Comparison of ENCODE assay signal across 11 cellular contexts in the genomic region with DNA sequence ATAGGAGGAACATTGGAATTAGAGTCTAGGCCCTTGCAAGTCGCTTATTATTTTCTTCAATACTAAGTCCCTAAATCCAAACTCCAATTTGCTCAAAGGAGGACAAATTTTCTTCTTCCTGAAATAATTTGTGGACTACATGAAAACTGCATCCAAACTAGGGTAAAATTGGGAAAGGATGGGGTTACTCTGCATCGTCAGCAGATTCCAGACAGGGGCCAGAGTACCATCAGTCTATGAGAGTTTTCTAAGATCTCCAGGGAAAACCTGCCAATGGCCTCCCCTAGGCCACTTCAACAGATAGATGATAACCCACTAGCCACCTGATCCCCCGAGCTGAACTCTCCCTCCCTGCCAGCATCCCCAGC. TPM values are rescaled to one million over a fixed set of nuclear protein-coding genes. Genes with fewer than 3 reads are reported as not detected.
A peak's percentile ranks its signal among the peaks of the same experiment; 100 is the strongest.
DNase-seq lines count a peak whose midpoint lies in the region; ATAC-seq, FAIRE-seq and TF ChIP-seq lines count a peak whose summit lies in the region.
"Had no signal": no experiment of that assay in that cellular context is flagged by ENCODE, and none has a peak within 500 bp of the region (broad histone marks: within the 10 kb centered on the region; RNA-seq: fewer than 3 reads in every experiment).

No MANE protein-coding gene starts in this region.

- no peak for TF ChIP-seq POLR2A in GM12878 (IDR thresholded peaks at IDR 0.05; ENCODE audit: low read depth, low read length)

- H3K23ac ChIP-seq in mesenchymal stem cell (ENCODE audit: low read length in 2 of 2): peak overlapping the region in 1 of 2 experiments; percentile 20

- ATAC-seq in GM12878: no peak

- no peak overlapping the region for H3K27ac ChIP-seq in GM12878 (ENCODE audit: control insufficient read depth, insufficient read depth)
- H3K27ac ChIP-seq in mesenchymal stem cell (ENCODE audit: low read length, poor library complexity, severe bottlenecking): no peak overlapping the region

- peak overlapping the region; percentile 38 for H4K8ac ChIP-seq in mesenchymal stem cell (ENCODE audit: low read length)

- FAIRE-seq in GM12878 (lab: Jason Lieb, UNC): no peak

- H3K14ac ChIP-seq in mesenchymal stem cell (ENCODE audit: low read length in 2 of 2): peak overlapping the region in 1 of 2 experiments; percentile 97

- SMC1A ChIA-PET in GM12878 (lab: Charles Lee; ENCODE audit: uncharacterized antibody, unreplicated experiment): no interaction called here

- intact Hi-C loops in GM12878 (cut with micrococcal nuclease; ENCODE audit: unreplicated experiment): no loop called here

- H2AFZ ChIP-seq in GM12878 (ENCODE audit: control insufficient read depth, low read depth, low read length) (no peak overlapping the region; the same call in 1 of the 2 replicates), mesenchymal stem cell (ENCODE audit: low read depth, low read length) (no peak overlapping the region)

- peaks cover 2% of the 10 kb centered on the region for H3K4me1 Mint-ChIP-seq in activated naive CD4-positive, alpha-beta T cell treated with anti-CD3 and anti-CD28 coated beads, Interleukin-2, amount 10 ng/mL, durations not matched to agents 7 days and 5 days
- H3K4me1 Mint-ChIP-seq in type B pancreatic cell (ENCODE audit: unreplicated experiment): peaks cover 28% of the 10 kb centered on the region

- CTCF ChIA-PET in activated naive CD4-positive, alpha-beta T cell treated with anti-CD3 and anti-CD28 coated beads, Interleukin-2, amount 10 ng/mL, durations not matched to agents 7 days and 5 days (lab: Charles Lee): interaction anchor here (0.7 to 1.0 kb wide), 2 partner anchors 9 to 45 kb away, joined by 3 to 4 read pairs; no protein-coding TSS in a partner anchor
- CTCF ChIA-PET in GM12878 (lab: Yijun Ruan, JAX): no interaction called here

- H3K36me3 ChIP-seq in GM12878 (ENCODE audit: control insufficient read depth in 2 of 2, insufficient read depth in 2 of 2, low read length in 1 of 2): no peaks in the 10 kb centered on the region
- H3K36me3 ChIP-seq in mesenchymal stem cell (ENCODE audit: control insufficient read depth in 1 of 2, insufficient read depth in 2 of 2, low read depth in 1 of 2, low read length in 2 of 2): peaks cover 0 to 2% of the 10 kb centered on the region in 2 experiments

- no peaks in the 10 kb centered on the region for H3K79me1 ChIP-seq in mesenchymal stem cell (replicated peaks; ENCODE audit: low read length, poor library complexity, severe bottlenecking)

- H2BK120ac ChIP-seq in mesenchymal stem cell (ENCODE audit: low read depth, low read length): no peak overlapping the region

- H2BK15ac ChIP-seq in mesenchymal stem cell (ENCODE audit: low read depth, poor library complexity, severe bottlenecking): peak overlapping the region; percentile 36

- BruUV-seq in GM12878 (replicated peaks; lab: Mats Ljungman, UMichigan): no TSS peak

- peaks cover 68% of the 10 kb centered on the region for H3K27me3 Mint-ChIP-seq in activated naive CD4-positive, alpha-beta T cell treated with anti-CD3 and anti-CD28 coated beads, Interleukin-2, amount 10 ng/mL, durations not matched to agents 7 days and 5 days
- peaks cover 75% of the 10 kb centered on the region for H3K27me3 Mint-ChIP-seq in type B pancreatic cell

- TF ChIP-seq EP300 in GM12878 (IDR thresholded peaks at IDR 0.05; ENCODE audit: borderline replicate concordance in 1 of 2, control insufficient read depth in 1 of 2, low read depth in 2 of 2, low read length in 2 of 2): no peak

- peak overlapping the region; percentile 77 for H3K4me2 ChIP-seq in GM12878 (ENCODE audit: control insufficient read depth, insufficient read depth)
- no peak overlapping the region for H3K4me2 ChIP-seq in mesenchymal stem cell (ENCODE audit: low read length, poor library complexity, severe bottlenecking)

- H2AK5ac ChIP-seq in mesenchymal stem cell (ENCODE audit: low read length, severe bottlenecking): no peak overlapping the region

- peak overlapping the region in 1 of 2 experiments; percentile 18 for H3K4ac ChIP-seq in mesenchymal stem cell (ENCODE audit: low read depth in 1 of 2, low read length in 2 of 2)

- H3K9me3 ChIP-seq in GM12878 (replicated peaks; ENCODE audit: control insufficient read depth, insufficient read depth, low read length) (no peaks in the 10 kb centered on the region), mesenchymal stem cell (ENCODE audit: control insufficient read depth, low read length) (no peaks in the 10 kb centered on the region)

- no peaks in the 10 kb centered on the region for H3K79me2 ChIP-seq in GM12878 (ENCODE audit: control insufficient read depth, insufficient read depth, low read length)

- H3K4me3 ChIP-seq in GM12878: peak overlapping the region; percentile 53; the same call in 1 of the 2 replicates
- H3K4me3 ChIP-seq in mesenchymal stem cell (ENCODE audit: insufficient read depth in 1 of 2, low read depth in 1 of 2, low read length in 2 of 2): no peak overlapping the region

- H3K27ac Mint-ChIP-seq in activated naive CD4-positive, alpha-beta T cell treated with anti-CD3 and anti-CD28 coated beads, Interleukin-2, amount 10 ng/mL, durations not matched to agents 7 days and 5 days: no peak overlapping the region
- H3K27ac Mint-ChIP-seq in type B pancreatic cell: no peak overlapping the region

- H3K18ac ChIP-seq in mesenchymal stem cell (ENCODE audit: low read depth in 1 of 2, low read length in 2 of 2): peak overlapping the region; percentile 79 to 89

- RAD21 ChIA-PET in GM12878 (lab: Charles Lee; ENCODE audit: unreplicated experiment): no interaction called here

- no peaks in the 10 kb centered on the region for H3K36me3 Mint-ChIP-seq in activated naive CD4-positive, alpha-beta T cell treated with anti-CD3 and anti-CD28 coated beads, Interleukin-2, amount 10 ng/mL, durations not matched to agents 7 days and 5 days
- H3K36me3 Mint-ChIP-seq in type B pancreatic cell: no peaks in the 10 kb centered on the region

- in situ Hi-C loops in GM12878 (cut with MboI): no loop called here

- H3K9ac ChIP-seq in GM12878 (ENCODE audit: control insufficient read depth, insufficient read depth, low read length): no peak overlapping the region
- no peak overlapping the region for H3K9ac ChIP-seq in mesenchymal stem cell (ENCODE audit: low read length)

- no peak overlapping the region for H2BK12ac ChIP-seq in mesenchymal stem cell (ENCODE audit: low read length in 2 of 2)

- 67% methylated on average over 3 of the region's 3 CpGs for WGBS in GM12878 (ENCODE audit: insufficient coverage, insufficient replicate concordance, low lambda C conversion rate, missing lambda C conversion rate)
- WGBS in mesenchymal stem cell: 72% methylated on average over 3 of the region's 3 CpGs

- no peak for TF ChIP-seq CTCF in GM12878 (IDR thresholded peaks at IDR 0.05 in 2 of 3, conservative IDR thresholded peaks at IDR 0.05 in 1 of 3; ENCODE audit: control insufficient read depth in 2 of 3, extremely low read depth in 1 of 3, insufficient read depth in 1 of 3, low read depth in 3 of 3, low read length in 3 of 3)
- TF ChIP-seq CTCF in type B pancreatic cell (conservative IDR thresholded peaks at IDR 0.05): no peak

- peak overlapping the region; percentile 57 for H3K4me3 Mint-ChIP-seq in activated naive CD4-positive, alpha-beta T cell treated with anti-CD3 and anti-CD28 coated beads, Interleukin-2, amount 10 ng/mL, durations not matched to agents 7 days and 5 days
- H3K4me3 Mint-ChIP-seq in type B pancreatic cell: peak overlapping the region; percentile 54

- H3K4me1 ChIP-seq in GM12878 (ENCODE audit: control insufficient read depth, insufficient read depth, low read length) (no peaks in the 10 kb centered on the region), mesenchymal stem cell (ENCODE audit: control insufficient read depth, insufficient read depth, low read depth, low read length) (peaks cover 3% of the 10 kb centered on the region)

- POLR2A ChIA-PET in GM12878 (lab: Charles Lee): no interaction called here

- no peak overlapping the region for H2BK5ac ChIP-seq in mesenchymal stem cell (ENCODE audit: low read depth, low read length, poor library complexity, severe bottlenecking)

- H3K9me3 Mint-ChIP-seq in activated naive CD4-positive, alpha-beta T cell treated with anti-CD3 and anti-CD28 coated beads, Interleukin-2, amount 10 ng/mL, durations not matched to agents 7 days and 5 days: no peaks in the 10 kb centered on the region
- no peaks in the 10 kb centered on the region for H3K9me3 Mint-ChIP-seq in type B pancreatic cell
- H3K9me3 Mint-ChIP-seq: CD4-positive, CD25-positive, alpha-beta regulatory T cell had no signal

- peaks cover 2 to 20% of the 10 kb centered on the region in 2 experiments; a peak in 3 of 4 replicates for H3K27me3 ChIP-seq in GM12878 (replicated peaks in 1 of 2; ENCODE audit: control insufficient read depth in 2 of 2, insufficient read depth in 2 of 2, low read length in 1 of 2)
- H3K27me3 ChIP-seq in mesenchymal stem cell (ENCODE audit: control insufficient read depth in 1 of 2, insufficient read depth in 1 of 2, low read length in 2 of 2): peaks cover 70 to 74% of the 10 kb centered on the region in 2 experiments

- peak overlapping the region; percentile 53 for H4K91ac ChIP-seq in mesenchymal stem cell (ENCODE audit: low read length)

- DNase-seq in activated naive CD4-positive, alpha-beta T cell treated with anti-CD3 and anti-CD28 coated beads, Interleukin-2, amount 10 ng/mL, durations not matched to agents 7 days and 5 days: no peak
- no peak for DNase-seq in activated naive CD4-positive, alpha-beta T cell treated with anti-CD3 and anti-CD28 coated beads, Interleukin-2, amount 50 U/mL, for 16 hours
- no peak for DNase-seq in GM12878 (ENCODE audit: low read depth, low spot score)
- DNase-seq in mesenchymal stem cell: no peak
- no peak for DNase-seq in type B pancreatic cell (ENCODE audit: extremely low spot score, unreplicated experiment)
- no peak for DNase-seq in Ammon's horn (ENCODE audit: low spot score)
- DNase-seq in SIG-M5 treated with dmso at 0.1 percent for 504 hours (lab: John Stamatoyannopoulos, UW; ENCODE audit: unreplicated experiment): no peak
- no peak for DNase-seq in dermis blood vessel endothelial cell

- H4K20me1 ChIP-seq in GM12878 (ENCODE audit: control insufficient read depth, insufficient read depth): no peaks in the 10 kb centered on the region

- no peak for TF ChIP-seq RAD21 in GM12878 (IDR thresholded peaks at IDR 0.05; ENCODE audit: insufficient read depth, low read depth, low read length)

RNA-seq across cellular contexts. Expression of a gene that starts 0.5 kb away (rescaled TPM):
- total RNA-seq in GM12878 (2013; cell fraction: nucleolus; rRNA removed): not detected in 2 replicates
- total RNA-seq in GM12878 (2014; rRNA removed) (under 0.01 TPM in 1 of 2 replicates, not detected in the other), GM12878 (2014; rRNA removed; fragmentation: Illumina TruSeq; extraction: Trizol) (not detected in 2 replicates), GM12878 (2021) (0.08 TPM in 1 of 2 replicates, not detected in the other), type B pancreatic cell (ENCODE audit: low replicate concordance) (0.83 and 4.3 TPM in 2 replicates), dermis blood vessel endothelial cell (under 0.01 and 0.14 TPM in 2 replicates)
- not detected for polyA plus RNA-seq in GM12878 (2011; ENCODE audit: low read depth)
- polyA plus RNA-seq in GM12878 (2011; rRNA removed) (not detected in 2 replicates), GM12878 (2014; fragmentation: Illumina TruSeq; extraction: Trizol) (0.04 TPM in 1 of 2 replicates, not detected in the other), GM12878 (2014; fragmentation: Nextera tagmentation; extraction: Ambion mirVana) (not detected), GM12878 (2014; rRNA removed) (not detected in 2 replicates), GM12878 (2016; fragmentation: Nextera tagmentation; extraction: Ambion mirVana) (not detected)
- polyA plus RNA-seq in GM12878 (2011; cell fraction: cytosol; rRNA removed): not detected in 2 replicates
- polyA plus RNA-seq in GM12878 (2011; cell fraction: nucleus; rRNA removed): 0.06 TPM in 1 of 2 replicates, not detected in the other
- polyA plus RNA-seq in GM12878 (2012): 0.09 and 0.13 TPM in 2 replicates
- not detected in 2 replicates for polyA minus RNA-seq in GM12878 (2011; rRNA and poly(A)+ RNA removed)
- polyA minus RNA-seq in GM12878 (2011; cell fraction: cytosol; rRNA and poly(A)+ RNA removed): not detected in 2 replicates
- not detected in 2 replicates for polyA minus RNA-seq in GM12878 (2011; cell fraction: nucleus; rRNA and poly(A)+ RNA removed)
- 1.3 TPM for polyA plus RNA-seq in mesenchymal stem cell (2013, experiment 1 of 2)
- polyA plus RNA-seq in mesenchymal stem cell (2013, experiment 2 of 2): 1.3 TPM
- total RNA-seq: mononuclear cell, RPMI7951 had no signal
- polyA plus RNA-seq: CD4-positive, CD25-positive, alpha-beta regulatory T cell had no signal

RNA-seq across cellular contexts. Expression of a gene that starts 33.0 kb away (rescaled TPM):
- not detected in 2 replicates for total RNA-seq in GM12878 (2013; cell fraction: nucleolus; rRNA removed)
- total RNA-seq in GM12878 (2014; rRNA removed): 0.17 and 0.49 TPM in 2 replicates
- total RNA-seq in GM12878 (2014; rRNA removed; fragmentation: Illumina TruSeq; extraction: Trizol): 0.18 and 0.22 TPM in 2 replicates
- 0.61 and 0.77 TPM in 2 replicates for total RNA-seq in GM12878 (2021)
- polyA plus RNA-seq in GM12878 (2011; ENCODE audit: low read depth): not detected
- 0.23 and 0.73 TPM in 2 replicates for polyA plus RNA-seq in GM12878 (2011; rRNA removed)
- 0.82 and 1.0 TPM in 2 replicates for polyA plus RNA-seq in GM12878 (2011; cell fraction: cytosol; rRNA removed)
- 1.4 and 1.8 TPM in 2 replicates for polyA plus RNA-seq in GM12878 (2011; cell fraction: nucleus; rRNA removed)
- 0.24 TPM in 1 of 2 replicates, not detected in the other for polyA plus RNA-seq in GM12878 (2012)
- polyA plus RNA-seq in GM12878 (2014; fragmentation: Illumina TruSeq; extraction: Trizol): 0.24 and 0.29 TPM in 2 replicates
- under 1 TPM; 0.05 to 0.13 TPM for polyA plus RNA-seq in GM12878 (2014; fragmentation: Nextera tagmentation; extraction: Ambion mirVana)
- polyA plus RNA-seq in GM12878 (2014; rRNA removed): 0.28 and 0.46 TPM in 2 replicates
- under 1 TPM in 1 of 2 experiments, not detected in 1; 0.15 TPM for polyA plus RNA-seq in GM12878 (2016; fragmentation: Nextera tagmentation; extraction: Ambion mirVana)
- polyA minus RNA-seq in GM12878 (2011; rRNA and poly(A)+ RNA removed): 1.4 and 3.0 TPM in 2 replicates
- not detected in 2 replicates for polyA minus RNA-seq in GM12878 (2011; cell fraction: cytosol; rRNA and poly(A)+ RNA removed)
- 0.85 and 2.1 TPM in 2 replicates for polyA minus RNA-seq in GM12878 (2011; cell fraction: nucleus; rRNA and poly(A)+ RNA removed)
- polyA plus RNA-seq in mesenchymal stem cell (2013, experiment 1 of 2): 0.12 TPM
- polyA plus RNA-seq in mesenchymal stem cell (2013, experiment 2 of 2): 0.25 TPM
- 0.43 TPM in 1 of 2 replicates, not detected in the other for total RNA-seq in type B pancreatic cell (ENCODE audit: low replicate concordance)
- total RNA-seq in dermis blood vessel endothelial cell: not detected in 2 replicates
- total RNA-seq: RPMI7951 had no signal

RNA-seq across cellular contexts. Expression of a gene that starts 52.3 kb away (rescaled TPM):
- not detected in 2 replicates for total RNA-seq in GM12878 (2013; cell fraction: nucleolus; rRNA removed)
- total RNA-seq in GM12878 (2014; rRNA removed) (0.06 TPM in 1 of 2 replicates, not detected in the other), GM12878 (2014; rRNA removed; fragmentation: Illumina TruSeq; extraction: Trizol) (0.05 TPM in 1 of 2 replicates, not detected in the other), GM12878 (2021) (0.05 and 0.16 TPM in 2 replicates), type B pancreatic cell (ENCODE audit: low replicate concordance) (0.21 and 0.53 TPM in 2 replicates), dermis blood vessel endothelial cell (under 0.01 TPM in 1 of 2 replicates, not detected in the other)
- polyA plus RNA-seq in GM12878 (2011; ENCODE audit: low read depth): not detected
- polyA plus RNA-seq in GM12878 (2011; rRNA removed) (0.07 and 0.18 TPM in 2 replicates), GM12878 (2014; fragmentation: Illumina TruSeq; extraction: Trizol) (0.06 and 0.13 TPM in 2 replicates), GM12878 (2014; fragmentation: Nextera tagmentation; extraction: Ambion mirVana) (not detected), GM12878 (2014; rRNA removed) (0.08 TPM in 1 of 2 replicates, not detected in the other), GM12878 (2016; fragmentation: Nextera tagmentation; extraction: Ambion mirVana) (not detected)
- polyA plus RNA-seq in GM12878 (2011; cell fraction: cytosol; rRNA removed): 0.08 and 0.16 TPM in 2 replicates
- polyA plus RNA-seq in GM12878 (2011; cell fraction: nucleus; rRNA removed): 0.10 and 0.22 TPM in 2 replicates
- polyA plus RNA-seq in GM12878 (2012): 0.06 and 0.07 TPM in 2 replicates
- 0.05 and 0.29 TPM in 2 replicates for polyA minus RNA-seq in GM12878 (2011; rRNA and poly(A)+ RNA removed)
- polyA minus RNA-seq in GM12878 (2011; cell fraction: cytosol; rRNA and poly(A)+ RNA removed): not detected in 2 replicates
- polyA minus RNA-seq in GM12878 (2011; cell fraction: nucleus; rRNA and poly(A)+ RNA removed): 0.12 TPM in 1 of 2 replicates, not detected in the other
- 0.01 TPM for polyA plus RNA-seq in mesenchymal stem cell (2013, experiment 1 of 2)
- 0.01 TPM for polyA plus RNA-seq in mesenchymal stem cell (2013, experiment 2 of 2)
